ENCODE assay signal across 11 cellular contexts in genomic region chr6:14109411-14109826, GRCh38. TPM values are rescaled to one million over a fixed set of nuclear protein-coding genes. Genes with fewer than 3 reads are reported as not detected.
A peak's percentile ranks its signal among the peaks of the same experiment; 100 is the strongest.
DNase-seq lines count a peak whose midpoint lies in the region; ATAC-seq and TF ChIP-seq lines count a peak whose summit lies in the region.
"Had no signal": no experiment of that assay in that cellular context is flagged by ENCODE, and none has a peak within 500 bp of the region (broad histone marks: within the 10 kb centered on the region; RNA-seq: fewer than 3 reads in every experiment).

No MANE protein-coding gene starts in this region.

- peaks cover 6% of the 10 kb centered on the region for H3K27me3 Mint-ChIP-seq in CD4-positive, alpha-beta T cell
- H3K27me3 Mint-ChIP-seq in activated T-helper 1 cell treated with anti-CD3 and anti-CD28 coated beads, Interleukin-12 subunit alpha, Interleukin-12 subunit beta, Interleukin-2, Interleukin-4 antibody, amounts not matched to agents 30 ng/mL and 10 ng/mL and 1 ng/mL, durations not matched to agents 14 hours and 24 hours and 36 hours (ENCODE audit: insufficient read depth) = peaks cover 20% of the 10 kb centered on the region

- no peak for TF ChIP-seq POLR2A in sigmoid colon (IDR thresholded peaks at IDR 0.05)

- POLR2A ChIA-PET in CD4-positive, alpha-beta T cell (lab: Charles Lee) = no interaction called here

- ATAC-seq in CD4-positive, alpha-beta T cell (ENCODE audit: poor library complexity) = no peak
- ATAC-seq in GM19372 (IDR thresholded peaks at IDR 0.05; ENCODE audit: low read depth, unreplicated experiment) (peak; percentile 4), HG03064 (IDR thresholded peaks at IDR 0.05; ENCODE audit: low read depth, unreplicated experiment) (peak; percentile 15)

- no peaks in the 10 kb centered on the region for H3K36me3 Mint-ChIP-seq in CD4-positive, alpha-beta T cell (ENCODE audit: low read depth)
- no peaks in the 10 kb centered on the region for H3K36me3 Mint-ChIP-seq in activated T-helper 1 cell treated with anti-CD3 and anti-CD28 coated beads, Interleukin-12 subunit alpha, Interleukin-12 subunit beta, Interleukin-2, Interleukin-4 antibody, amounts not matched to agents 30 ng/mL and 10 ng/mL and 1 ng/mL, durations not matched to agents 14 hours and 24 hours and 36 hours (ENCODE audit: low read depth)

- no peak for TF ChIP-seq CTCF in CD4-positive, alpha-beta T cell (IDR thresholded peaks at IDR 0.05)
- TF ChIP-seq CTCF in sigmoid colon (IDR thresholded peaks at IDR 0.05) = no peak

- CTCF ChIA-PET in CD4-positive, alpha-beta T cell (lab: Charles Lee) = interaction anchor here (1.3 kb wide), 1 partner anchor 17 kb away, joined by 3 read pairs; no protein-coding TSS in a partner anchor

- no peak for TF ChIP-seq EP300 in sigmoid colon (IDR thresholded peaks at IDR 0.05)

- peaks cover 21% of the 10 kb centered on the region for H3K4me1 Mint-ChIP-seq in CD4-positive, alpha-beta T cell (ENCODE audit: low read depth)
- peaks cover 35% of the 10 kb centered on the region for H3K4me1 Mint-ChIP-seq in activated T-helper 1 cell treated with anti-CD3 and anti-CD28 coated beads, Interleukin-12 subunit alpha, Interleukin-12 subunit beta, Interleukin-2, Interleukin-4 antibody, amounts not matched to agents 30 ng/mL and 10 ng/mL and 1 ng/mL, durations not matched to agents 14 hours and 24 hours and 36 hours (ENCODE audit: low read depth)

- no peak overlapping the region for H3K4me3 ChIP-seq in sigmoid colon

- 68% methylated on average over 4 of the region's 4 CpGs for WGBS in sigmoid colon, 2 donors

- no peak overlapping the region for H3K27ac Mint-ChIP-seq in CD4-positive, alpha-beta T cell
- peak overlapping the region; percentile 88 for H3K27ac Mint-ChIP-seq in activated T-helper 1 cell treated with anti-CD3 and anti-CD28 coated beads, Interleukin-12 subunit alpha, Interleukin-12 subunit beta, Interleukin-2, Interleukin-4 antibody, amounts not matched to agents 30 ng/mL and 10 ng/mL and 1 ng/mL, durations not matched to agents 14 hours and 24 hours and 36 hours

- no peaks in the 10 kb centered on the region for H3K4me1 ChIP-seq in sigmoid colon

- H3K9me3 ChIP-seq in CD4-positive, alpha-beta T cell (ENCODE audit: control insufficient read depth, low read length) = peaks cover 5% of the 10 kb centered on the region
- peaks cover 0 to 7% (median 2%) of the 10 kb centered on the region in 4 donors for H3K9me3 ChIP-seq in sigmoid colon

- intact Hi-C loops in CD4-positive, alpha-beta T cell (cut with DNase I, micrococcal nuclease) = no loop called here
- intact Hi-C loops in activated T-helper 1 cell treated with anti-CD3 and anti-CD28 coated beads, Interleukin-12 subunit alpha, Interleukin-12 subunit beta, Interleukin-2, Interleukin-4 antibody, amounts not matched to agents 30 ng/mL and 10 ng/mL and 1 ng/mL, durations not matched to agents 14 hours and 24 hours and 36 hours (cut with micrococcal nuclease) = loop anchor here (1.0 kb wide), 1 partner anchor 8 kb away; the partner anchor contains the start of gene CD83
- intact Hi-C loops in sigmoid colon (cut with DNase I) = no loop called here

- peaks cover 4% of the 10 kb centered on the region for H3K9me3 Mint-ChIP-seq in CD4-positive, alpha-beta T cell
- peaks cover 22% of the 10 kb centered on the region for H3K9me3 Mint-ChIP-seq in activated T-helper 1 cell treated with anti-CD3 and anti-CD28 coated beads, Interleukin-12 subunit alpha, Interleukin-12 subunit beta, Interleukin-2, Interleukin-4 antibody, amounts not matched to agents 30 ng/mL and 10 ng/mL and 1 ng/mL, durations not matched to agents 14 hours and 24 hours and 36 hours

- H3K27me3 ChIP-seq in CD4-positive, alpha-beta T cell (ENCODE audit: control insufficient read depth, insufficient read depth, low read length) = no peaks in the 10 kb centered on the region
- peaks cover 0 to 7% (median 0%) of the 10 kb centered on the region in 3 donors for H3K27me3 ChIP-seq in sigmoid colon

- no peaks in the 10 kb centered on the region for H3K36me3 ChIP-seq in sigmoid colon

- DNase-seq in CD4-positive, alpha-beta T cell = no peak
- no peak for DNase-seq in activated T-helper 1 cell treated with anti-CD3 and anti-CD28 coated beads, Interleukin-12 subunit alpha, Interleukin-12 subunit beta, Interleukin-2, Interleukin-4 antibody, amounts not matched to agents 30 ng/mL and 10 ng/mL and 1 ng/mL, durations not matched to agents 14 hours and 24 hours and 36 hours (ENCODE audit: low spot score)
- DNase-seq in AG08395 (ENCODE audit: low spot score) (no peak), DMS79 treated with DMSO at 0.1 percent for 48 hours (lab: John Stamatoyannopoulos, UW) (no peak), substantia nigra (lab: John Stamatoyannopoulos, UW) (no peak), sigmoid colon (no peak)
- DNase-seq: activated gamma-delta T cell treated with Interleukin-2 at 50 U/mL for 16 hours; effector CD4-positive, alpha-beta T cell; NCI-H526 had no signal

- H3K4me3 Mint-ChIP-seq in CD4-positive, alpha-beta T cell = peak overlapping the region; percentile 46
- H3K4me3 Mint-ChIP-seq in activated T-helper 1 cell treated with anti-CD3 and anti-CD28 coated beads, Interleukin-12 subunit alpha, Interleukin-12 subunit beta, Interleukin-2, Interleukin-4 antibody, amounts not matched to agents 30 ng/mL and 10 ng/mL and 1 ng/mL, durations not matched to agents 14 hours and 24 hours and 36 hours = peak overlapping the region; percentile 66

- H3K27ac ChIP-seq in CD4-positive, alpha-beta T cell (ENCODE audit: low read depth, low read length) = no peak overlapping the region
- no peak overlapping the region for H3K27ac ChIP-seq in substantia nigra (ENCODE audit: low read depth, low read length, poor library complexity, severe bottlenecking)
- H3K27ac ChIP-seq in sigmoid colon = no peak overlapping the region

RNA-seq across cellular contexts. Expression of gene CD83, which starts 8.2 kb away (rescaled TPM):
- 10 to 100 TPM; 35.3 to 36.4 TPM for total RNA-seq in CD4-positive, alpha-beta T cell
- total RNA-seq in activated T-helper 1 cell treated with anti-CD3 and anti-CD28 coated beads, Interleukin-12 subunit alpha, Interleukin-12 subunit beta, Interleukin-2, Interleukin-4 antibody, amounts not matched to agents 30 ng/mL and 10 ng/mL and 1 ng/mL, durations not matched to agents 14 hours and 24 hours and 36 hours = 101 and 107 TPM in 2 replicates
- 1 to 10 TPM; 1.1 to 3.0 (median 1.4) TPM for total RNA-seq in sigmoid colon
- 10 to 100 TPM in 1 of 3 donors, 1 to 10 TPM in 1, under 1 TPM in 1; 0.60 to 16.0 (median 3.5) TPM for polyA plus RNA-seq in sigmoid colon

Comparison
In these comparisons a context has a peak if more than half of its experiments do, and no peak if none do; other contexts are left out.
1. RNA of gene CD83, which starts 8.2 kb away (total RNA-seq): 101 to 107 TPM in activated T-helper 1 cell treated with anti-CD3 and anti-CD28 coated beads, Interleukin-12 subunit alpha, Interleukin-12 subunit beta, Interleukin-2, Interleukin-4 antibody, amounts not matched to agents 30 ng/mL and 10 ng/mL and 1 ng/mL, durations not matched to agents 14 hours and 24 hours and 36 hours and 35.3 to 36.4 TPM in CD4-positive, alpha-beta T cell; 1.1 to 3.0 TPM in sigmoid colon; every median in the first group is over 4 times any median in the second.